In the genomic region with DNA sequence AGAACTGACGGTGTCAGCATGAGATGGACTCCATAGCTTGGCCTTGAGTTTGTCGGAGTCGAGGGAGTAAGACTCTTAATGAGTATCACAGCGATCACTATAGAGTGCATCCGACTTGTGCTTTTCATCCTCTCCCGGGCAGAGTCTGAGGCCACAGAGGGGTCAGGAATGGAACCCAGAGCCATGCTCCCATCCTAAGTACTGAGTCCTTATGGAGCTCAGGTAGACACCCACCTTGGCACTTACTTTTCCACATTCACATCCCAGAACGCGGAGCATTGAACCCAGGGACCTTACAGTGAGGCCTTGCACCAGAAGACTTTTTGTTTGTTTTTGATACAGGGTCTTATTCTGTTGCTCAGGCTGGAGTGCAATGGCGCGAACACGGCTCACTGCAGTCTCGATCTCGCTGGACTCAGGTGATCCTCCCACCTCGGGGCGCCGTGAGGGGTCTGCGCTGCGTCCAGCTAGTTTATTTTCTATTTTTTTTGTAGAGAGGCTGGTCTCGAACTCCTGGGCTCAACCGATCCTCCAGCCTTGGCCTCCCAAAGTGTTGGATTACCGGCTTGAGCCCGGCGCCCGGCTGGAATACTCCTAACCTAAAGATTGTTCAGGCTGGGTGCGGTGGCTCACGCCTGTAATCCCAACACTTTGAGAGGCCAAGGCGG, we compare ENCODE assay signal across 8 cellular contexts. TPM values are rescaled to one million over a fixed set of nuclear protein-coding genes. Genes with fewer than 3 reads are reported as not detected.
DNase-seq lines count a peak whose midpoint lies in the region; ATAC-seq and TF ChIP-seq lines count a peak whose summit lies in the region.

No MANE protein-coding gene starts in this region.

- H3K4me1 Mint-ChIP-seq in WTC11 = peaks cover 33% of the 10 kb centered on the region

- TF ChIP-seq EP300 in sigmoid colon (IDR thresholded peaks at IDR 0.05) = no peak

- H3K9me3 Mint-ChIP-seq in WTC11 = no peaks in the 10 kb centered on the region

- DNase-seq in NCI-H2171 treated with DMSO at 0.1 percent for 48 hours (lab: John Stamatoyannopoulos, UW) (peak; percentile 42), NCI-H2171 (lab: John Stamatoyannopoulos, UW) (no peak), WTC11 (ENCODE audit: low spot score) (peak; percentile 16), Right ventricle myocardium superior (no peak), sigmoid colon (no peak), GOT3 (lab: John Stamatoyannopoulos, UW) (no peak), DMS79 (lab: John Stamatoyannopoulos, UW) (no peak)

- no peaks in the 10 kb centered on the region for H3K9me3 ChIP-seq in sigmoid colon

- no peak for TF ChIP-seq POLR2A in sigmoid colon (IDR thresholded peaks at IDR 0.05)

- H3K27ac Mint-ChIP-seq in WTC11 = peak overlapping the region; percentile 92

- peaks cover 15% of the 10 kb centered on the region for H3K36me3 Mint-ChIP-seq in WTC11

- H3K4me3 Mint-ChIP-seq in WTC11 = peak overlapping the region; percentile 87

- H3K27me3 ChIP-seq in sigmoid colon = no peaks in the 10 kb centered on the region

- H3K4me1 ChIP-seq in sigmoid colon = peaks cover 0 to 40% (median 23%) of the 10 kb centered on the region in 4 donors

- peaks cover 0 to 13% (median 2%) of the 10 kb centered on the region in 4 donors for H3K36me3 ChIP-seq in sigmoid colon

- CTCF ChIA-PET in WTC11 (lab: Charles Lee) = interaction anchor here (0.7 to 3.4 kb wide), 28 partner anchors 9 to 242 kb away, joined by 3 to 22 read pairs (median 4); a partner anchor contains a TSS

- 72 to 78% methylated on average over 27 of the region's 27 CpGs for WGBS in sigmoid colon, 2 donors

- no peaks in the 10 kb centered on the region for H3K27me3 Mint-ChIP-seq in WTC11 (ENCODE audit: low read depth)

- POLR2A ChIA-PET in WTC11 (lab: Charles Lee) = interaction anchor here (0.6 to 2.7 kb wide), 3 partner anchors 26 to 111 kb away, joined by 3 to 9 read pairs (median 4); a partner anchor contains a TSS

- ATAC-seq in HG03175 (IDR thresholded peaks at IDR 0.05; ENCODE audit: unreplicated experiment) (peak; percentile 21), WTC11 (peak; percentile 31), Right ventricle myocardium superior (ENCODE audit: poor library complexity) (peak; percentile 26)

- intact Hi-C loops in Right ventricle myocardium superior (cut with DNase I) = no loop called here
- intact Hi-C loops in sigmoid colon (cut with DNase I) = no loop called here

- H3K4me3 ChIP-seq in sigmoid colon = peak overlapping the region; percentile 85 to 94 (median 92)

- H3K27ac ChIP-seq in sigmoid colon = peak overlapping the region; percentile 93 to 96 (median 94)

- TF ChIP-seq CTCF in WTC11 (IDR thresholded peaks at IDR 0.05) (no peak), sigmoid colon (IDR thresholded peaks at IDR 0.05) (no peak)

TF ChIP-seq in WTC11, 78 proteins besides CTCF, POLR2A, EP300 and RAD21:
- no peak for TF ChIP-seq SMAD3 (CRISPR knock-in tag; IDR thresholded peaks at IDR 0.05; ENCODE audit: borderline replicate concordance)
- TF ChIP-seq NFE2L1 (CRISPR knock-in tag; IDR thresholded peaks at IDR 0.05) = no peak
- TF ChIP-seq ETV6 (CRISPR knock-in tag; IDR thresholded peaks at IDR 0.05) = no peak
- TF ChIP-seq, protein P1, sequence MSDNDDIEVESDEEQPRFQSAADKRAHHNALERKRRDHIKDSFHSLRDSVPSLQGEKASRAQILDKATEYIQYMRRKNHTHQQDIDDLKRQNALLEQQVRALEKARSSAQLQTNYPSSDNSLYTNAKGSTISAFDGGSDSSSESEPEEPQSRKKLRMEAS (CRISPR knock-in tag; IDR thresholded peaks at IDR 0.05) = 0 out of 2 replicates have a peak, but pooled peaks have one; percentile 2
- TF ChIP-seq, protein P2, sequence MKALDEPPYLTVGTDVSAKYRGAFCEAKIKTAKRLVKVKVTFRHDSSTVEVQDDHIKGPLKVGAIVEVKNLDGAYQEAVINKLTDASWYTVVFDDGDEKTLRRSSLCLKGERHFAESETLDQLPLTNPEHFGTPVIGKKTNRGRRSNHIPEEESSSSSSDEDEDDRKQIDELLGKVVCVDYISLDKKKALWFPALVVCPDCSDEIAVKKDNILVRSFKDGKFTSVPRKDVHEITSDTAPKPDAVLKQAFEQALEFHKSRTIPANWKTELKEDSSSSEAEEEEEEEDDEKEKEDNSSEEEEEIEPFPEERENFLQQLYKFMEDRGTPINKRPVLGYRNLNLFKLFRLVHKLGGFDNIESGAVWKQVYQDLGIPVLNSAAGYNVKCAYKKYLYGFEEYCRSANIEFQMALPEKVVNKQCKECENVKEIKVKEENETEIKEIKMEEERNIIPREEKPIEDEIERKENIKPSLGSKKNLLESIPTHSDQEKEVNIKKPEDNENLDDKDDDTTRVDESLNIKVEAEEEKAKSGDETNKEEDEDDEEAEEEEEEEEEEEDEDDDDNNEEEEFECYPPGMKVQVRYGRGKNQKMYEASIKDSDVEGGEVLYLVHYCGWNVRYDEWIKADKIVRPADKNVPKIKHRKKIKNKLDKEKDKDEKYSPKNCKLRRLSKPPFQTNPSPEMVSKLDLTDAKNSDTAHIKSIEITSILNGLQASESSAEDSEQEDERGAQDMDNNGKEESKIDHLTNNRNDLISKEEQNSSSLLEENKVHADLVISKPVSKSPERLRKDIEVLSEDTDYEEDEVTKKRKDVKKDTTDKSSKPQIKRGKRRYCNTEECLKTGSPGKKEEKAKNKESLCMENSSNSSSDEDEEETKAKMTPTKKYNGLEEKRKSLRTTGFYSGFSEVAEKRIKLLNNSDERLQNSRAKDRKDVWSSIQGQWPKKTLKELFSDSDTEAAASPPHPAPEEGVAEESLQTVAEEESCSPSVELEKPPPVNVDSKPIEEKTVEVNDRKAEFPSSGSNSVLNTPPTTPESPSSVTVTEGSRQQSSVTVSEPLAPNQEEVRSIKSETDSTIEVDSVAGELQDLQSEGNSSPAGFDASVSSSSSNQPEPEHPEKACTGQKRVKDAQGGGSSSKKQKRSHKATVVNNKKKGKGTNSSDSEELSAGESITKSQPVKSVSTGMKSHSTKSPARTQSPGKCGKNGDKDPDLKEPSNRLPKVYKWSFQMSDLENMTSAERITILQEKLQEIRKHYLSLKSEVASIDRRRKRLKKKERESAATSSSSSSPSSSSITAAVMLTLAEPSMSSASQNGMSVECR (CRISPR knock-in tag; IDR thresholded peaks at IDR 0.05; ENCODE audit: borderline replicate concordance) = no peak

RNA-seq across cellular contexts. Expression of a gene that starts 0.7 kb away (rescaled TPM):
- 274 to 286 TPM (median 276 TPM) in 3 replicates for total RNA-seq in WTC11 (2021)
- 38.9 TPM for total RNA-seq in Right ventricle myocardium superior
- total RNA-seq in sigmoid colon = 10 to 100 TPM; 41.4 to 55.1 (median 45.2) TPM
- 100 to 1,000 TPM; 136 to 187 (median 158) TPM for polyA plus RNA-seq in sigmoid colon

RNA-seq across cellular contexts. Expression of a gene that starts 24.0 kb away (rescaled TPM):
- total RNA-seq in WTC11 (2021) = 29.8 to 36.9 TPM (median 33.9 TPM) in 3 replicates
- total RNA-seq in Right ventricle myocardium superior = 13.0 TPM
- 10 to 100 TPM; 17.4 to 20.0 (median 19.2) TPM for total RNA-seq in sigmoid colon
- 10 to 100 TPM in 2 of 3 donors, 1 to 10 TPM in 1; 8.4 to 15.0 (median 13.0) TPM for polyA plus RNA-seq in sigmoid colon

RNA-seq across cellular contexts. Expression of a gene that starts 24.1 kb away (rescaled TPM):
- total RNA-seq in WTC11 (2021) = 59.5 to 75.3 TPM (median 60.4 TPM) in 3 replicates
- 15.1 TPM for total RNA-seq in Right ventricle myocardium superior
- 10 to 100 TPM in 3 of 4 donors, 1 to 10 TPM in 1; 8.6 to 14.8 (median 12.4) TPM for total RNA-seq in sigmoid colon
- polyA plus RNA-seq in sigmoid colon = 10 to 100 TPM; 33.6 to 37.7 (median 34.8) TPM

RNA-seq across cellular contexts. Expression of a gene that starts 25.6 kb away (rescaled TPM):
- total RNA-seq in WTC11 (2021) (327 to 470 TPM (median 463 TPM) in 3 replicates), Right ventricle myocardium superior (154 TPM), sigmoid colon (100 to 1,000 TPM; 204 to 254 (median 235) TPM)
- polyA plus RNA-seq in sigmoid colon = 100 to 1,000 TPM; 285 to 942 (median 912) TPM

RNA-seq across cellular contexts. Expression of a gene that starts 32.4 kb away (rescaled TPM):
- total RNA-seq in WTC11 (2021) = 511 to 573 TPM (median 515 TPM) in 3 replicates
- 119 TPM for total RNA-seq in Right ventricle myocardium superior
- 100 to 1,000 TPM; 432 to 759 (median 620) TPM for total RNA-seq in sigmoid colon
- 1,000 to 10,000 TPM in 1 of 3 donors, 100 to 1,000 TPM in 2; 628 to 1,413 (median 992) TPM for polyA plus RNA-seq in sigmoid colon

Comparison
In these comparisons a context has a peak if more than half of its experiments do, and no peak if none do; other contexts are left out.
1. DNase-seq: peak in NCI-H2171 treated with DMSO at 0.1 percent for 48 hours (single experiment) and WTC11 (single experiment); none in NCI-H2171 (single experiment), Right ventricle myocardium superior (single experiment), sigmoid colon (single experiment), GOT3 (single experiment) and DMS79 (single experiment).
2. Peak in every context shown above with its lines, with median percentiles within 50 percentile points of each other: ATAC-seq.